ENCODE assay signal across 9 cellular contexts in genomic region chr11:132278801-132279574, GRCh38.
A peak's percentile ranks its signal among the peaks of the same experiment; 100 is the strongest.
DNase-seq lines count a peak whose midpoint lies in the region; ATAC-seq and TF ChIP-seq lines count a peak whose summit lies in the region.
"Had no signal": no experiment of that assay in that cellular context is flagged by ENCODE, and none has a peak within 500 bp of the region (broad histone marks: within the 10 kb centered on the region; RNA-seq: fewer than 3 reads in every experiment).

No MANE protein-coding gene starts in this region.

- H3K9me3 ChIP-seq in smooth muscle cell (replicated peaks; ENCODE audit: low read depth), result no peaks in the 10 kb centered on the region

- H3K27me3 ChIP-seq in smooth muscle cell (ENCODE audit: low read depth), result no peaks in the 10 kb centered on the region

- no peak overlapping the region for H3K4me3 ChIP-seq in epithelial cell of esophagus (ENCODE audit: low read length)
- no peak overlapping the region for H3K4me3 ChIP-seq in smooth muscle cell

- H3K36me3 Mint-ChIP-seq in natural killer cell treated with Interleukin-12 subunit alpha and Interleukin-12 subunit beta and Interleukin-15 and Interleukin-18, amount 100 ng/mL, for 72 hours, result no peaks in the 10 kb centered on the region
- H3K36me3 Mint-ChIP-seq: CD4-positive, CD25-positive, alpha-beta regulatory T cell had no signal

- no peaks in the 10 kb centered on the region for H3K4me1 Mint-ChIP-seq in natural killer cell treated with Interleukin-12 subunit alpha and Interleukin-12 subunit beta and Interleukin-15 and Interleukin-18, amount 100 ng/mL, for 72 hours (ENCODE audit: low read depth in 2 of 2)

- peak; percentile 26 for DNase-seq in NCI-H2107 treated with DMSO at 0.1 percent for 48 hours (lab: John Stamatoyannopoulos, UW; ENCODE audit: unreplicated experiment)
- no peak for DNase-seq in NCI-H2107 (lab: John Stamatoyannopoulos, UW)
- DNase-seq in NCI-H460 (ENCODE audit: extremely low read depth, low read depth), result peak; percentile 15
- DNase-seq in epithelial cell of esophagus (ENCODE audit: low read depth), result peak; percentile 51
- DNase-seq in smooth muscle cell (lab: John Stamatoyannopoulos, UW; ENCODE audit: unreplicated experiment), result no peak
- DNase-seq in epidermal melanocyte (ENCODE audit: insufficient read length, low spot score), result no peak
- no peak for DNase-seq in left colon
- no peak for DNase-seq in natural killer cell treated with Interleukin-12 subunit alpha and Interleukin-12 subunit beta and Interleukin-15 and Interleukin-18, amount 100 ng/mL, for 72 hours (ENCODE audit: low spot score)

- H3K4me1 ChIP-seq in smooth muscle cell (ENCODE audit: low read depth), result no peaks in the 10 kb centered on the region

- ATAC-seq in left colon, result no peak
- ATAC-seq in natural killer cell treated with Interleukin-12 subunit alpha and Interleukin-12 subunit beta and Interleukin-15 and Interleukin-18, amount 100 ng/mL, for 72 hours, result no peak

- no peaks in the 10 kb centered on the region for H3K9me3 Mint-ChIP-seq in natural killer cell treated with Interleukin-12 subunit alpha and Interleukin-12 subunit beta and Interleukin-15 and Interleukin-18, amount 100 ng/mL, for 72 hours

- no peak overlapping the region for H3K27ac Mint-ChIP-seq in natural killer cell treated with Interleukin-12 subunit alpha and Interleukin-12 subunit beta and Interleukin-15 and Interleukin-18, amount 100 ng/mL, for 72 hours
- H3K27ac Mint-ChIP-seq: CD4-positive, CD25-positive, alpha-beta regulatory T cell had no signal

- 50% methylated on average over 6 of the region's 6 CpGs for WGBS in smooth muscle cell (ENCODE audit: low lambda C conversion rate)

- no peaks in the 10 kb centered on the region for H4K20me1 ChIP-seq in smooth muscle cell (ENCODE audit: low read depth)

- H3K27ac ChIP-seq in smooth muscle cell (ENCODE audit: low read depth), result peak overlapping the region; percentile 74

- no peaks in the 10 kb centered on the region for H3K79me2 ChIP-seq in smooth muscle cell (ENCODE audit: low read depth)

- no peaks in the 10 kb centered on the region for H3F3A ChIP-seq in smooth muscle cell (ENCODE audit: low read depth)

- H3K9ac ChIP-seq in smooth muscle cell (ENCODE audit: low read depth), result no peak overlapping the region

- H3K36me3 ChIP-seq in smooth muscle cell (ENCODE audit: low read depth), result no peaks in the 10 kb centered on the region

- no peak overlapping the region for H3K4me3 Mint-ChIP-seq in natural killer cell treated with Interleukin-12 subunit alpha and Interleukin-12 subunit beta and Interleukin-15 and Interleukin-18, amount 100 ng/mL, for 72 hours
- H3K4me3 Mint-ChIP-seq: CD4-positive, CD25-positive, alpha-beta regulatory T cell had no signal

- no peaks in the 10 kb centered on the region for H3K27me3 Mint-ChIP-seq in natural killer cell treated with Interleukin-12 subunit alpha and Interleukin-12 subunit beta and Interleukin-15 and Interleukin-18, amount 100 ng/mL, for 72 hours
- H3K27me3 Mint-ChIP-seq: CD4-positive, CD25-positive, alpha-beta regulatory T cell had no signal

- TF ChIP-seq CTCF in epithelial cell of esophagus (IDR thresholded peaks at IDR 0.05; ENCODE audit: insufficient read depth, low read depth, low read length, missing control alignments), result peak; percentile 69
- TF ChIP-seq CTCF in smooth muscle cell (IDR thresholded peaks at IDR 0.05; ENCODE audit: borderline replicate concordance, insufficient read depth, poor library complexity, severe bottlenecking), result peak; percentile 27

- H2AFZ ChIP-seq in smooth muscle cell (ENCODE audit: low read depth), result peak overlapping the region; percentile 3

- intact Hi-C loops in left colon (cut with DNase I, micrococcal nuclease), result no loop called here

- peak overlapping the region; percentile 59 for H3K4me2 ChIP-seq in smooth muscle cell

Comparison
In these comparisons a context has a peak if more than half of its experiments do, and no peak if none do; other contexts are left out.
1. DNase-seq: peak in NCI-H2107 treated with DMSO at 0.1 percent for 48 hours (single experiment), NCI-H460 (single experiment) and epithelial cell of esophagus (single experiment); none in NCI-H2107 (single experiment), smooth muscle cell (single experiment), epidermal melanocyte (single experiment), left colon (0 of 2) and natural killer cell treated with Interleukin-12 subunit alpha and Interleukin-12 subunit beta and Interleukin-15 and Interleukin-18, amount 100 ng/mL, for 72 hours (single experiment).